ENCODE assay signal across 1 cellular context in genomic region chr11:67288452-67289225, GRCh38.
TF ChIP-seq lines count a peak whose summit lies in the region.

No MANE protein-coding gene starts in this region.

TF ChIP-seq in K562, 482 proteins besides CTCF, POLR2A, EP300 and RAD21 (continued from another document and continues in another):
- no peak for TF ChIP-seq HOXB6 (CRISPR knock-in tag; IDR thresholded peaks at IDR 0.05; ENCODE audit: borderline replicate concordance)
- TF ChIP-seq ELF1 (tag; IDR thresholded peaks at IDR 0.05), result peak; percentile 88
- no peak for TF ChIP-seq RFX7 (CRISPR knock-in tag; IDR thresholded peaks at IDR 0.05)
- TF ChIP-seq ZNF717 (CRISPR knock-in tag; IDR thresholded peaks at IDR 0.05), result no peak
- TF ChIP-seq EP400 (IDR thresholded peaks at IDR 0.05), result peak; percentile 87
- no peak for TF ChIP-seq ZNF740 (CRISPR knock-in tag; IDR thresholded peaks at IDR 0.05)
- no peak; a peak in 1 of 4 replicates for TF ChIP-seq ZNF740 (tag; IDR thresholded peaks at IDR 0.05)
- no peak for TF ChIP-seq DNMT1 (IDR thresholded peaks at IDR 0.05)
- TF ChIP-seq MEIS2 (IDR thresholded peaks at IDR 0.05; ENCODE audit: partially characterized antibody), result peak; percentile 49
- no peak for TF ChIP-seq MAFG (tag; conservative IDR thresholded peaks at IDR 0.05)
- TF ChIP-seq ZNF324 (CRISPR knock-in tag; IDR thresholded peaks at IDR 0.05), result no peak
- TF ChIP-seq, protein P1, sequence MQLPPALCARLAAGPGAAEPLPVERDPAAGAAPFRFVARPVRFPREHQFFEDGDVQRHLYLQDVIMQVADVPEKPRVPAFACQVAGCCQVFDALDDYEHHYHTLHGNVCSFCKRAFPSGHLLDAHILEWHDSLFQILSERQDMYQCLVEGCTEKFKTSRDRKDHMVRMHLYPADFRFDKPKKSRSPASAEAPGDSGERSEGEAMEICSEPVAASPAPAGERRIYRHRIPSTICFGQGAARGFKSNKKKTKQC (CRISPR knock-in tag; IDR thresholded peaks at IDR 0.05), result 0 out of 2 replicates have a peak, but pooled peaks have one; percentile 48
- no peak for TF ChIP-seq ZNF79 (CRISPR knock-in tag; IDR thresholded peaks at IDR 0.05; ENCODE audit: low read depth)
- TF ChIP-seq DPF2 (IDR thresholded peaks at IDR 0.05), result no peak; the same call in 1 of the 2 replicates
- TF ChIP-seq ILF3 (IDR thresholded peaks at IDR 0.05; ENCODE audit: borderline replicate concordance), result no peak
- peak; percentile 88 for TF ChIP-seq ZBTB40 (IDR thresholded peaks at IDR 0.05)
- no peak for TF ChIP-seq ZBTB40 (CRISPR knock-in tag; IDR thresholded peaks at IDR 0.05)
- TF ChIP-seq RNF2 (IDR thresholded peaks at IDR 0.05), result peak; percentile 98
- peak; percentile 80 for TF ChIP-seq EGR1 (conservative IDR thresholded peaks at IDR 0.05)
- TF ChIP-seq NCOA6 (IDR thresholded peaks at IDR 0.05), result no peak
- no peak for TF ChIP-seq TCFL5 (CRISPR knock-in tag; conservative IDR thresholded peaks at IDR 0.05)
- no peak; the same call in 1 of the 2 replicates for TF ChIP-seq CREB1 (IDR thresholded peaks at IDR 0.05)
- TF ChIP-seq CREB1 (CRISPR knock-in tag; IDR thresholded peaks at IDR 0.05), result no peak
- no peak for TF ChIP-seq TFAM (CRISPR knock-in tag; conservative IDR thresholded peaks at IDR 0.05)
- TF ChIP-seq RBM25 (IDR thresholded peaks at IDR 0.05; ENCODE audit: low read depth, low read length, severe bottlenecking), result no peak
- peak; percentile 67; the same call in 1 of the 2 replicates for TF ChIP-seq SREBF1 (IDR thresholded peaks at IDR 0.05; ENCODE audit: borderline replicate concordance, low read depth, low read length)
- TF ChIP-seq ZNF507 (tag; conservative IDR thresholded peaks at IDR 0.05), result no peak
- TF ChIP-seq CHD7 (IDR thresholded peaks at IDR 0.05; ENCODE audit: low read depth, low read length), result no peak
- no peak for TF ChIP-seq U2AF1 (optimal IDR thresholded peaks at IDR 0.05; ENCODE audit: low read depth, low read length)
- TF ChIP-seq PATZ1 (CRISPR knock-in tag; IDR thresholded peaks at IDR 0.05; ENCODE audit: borderline replicate concordance), result peak; percentile 84; the same call in 1 of the 2 replicates
